17 cellular contexts compared by ENCODE assay signal in genomic region chrX:43218198-43218597, GRCh38.
DNase-seq lines count a peak whose midpoint lies in the region; ATAC-seq and TF ChIP-seq lines count a peak whose summit lies in the region.
"Had no signal": no experiment of that assay in that cellular context is flagged by ENCODE, and none has a peak within 500 bp of the region (broad histone marks: within the 10 kb centered on the region; RNA-seq: fewer than 3 reads in every experiment).

No MANE protein-coding gene starts in this region.

- no peak overlapping the region for H2AFZ ChIP-seq in hepatocyte
- H2AFZ ChIP-seq: GM23248 had no signal

- DNase-seq in LoVo (ENCODE audit: low spot score) (peak; percentile 2), hepatocyte (ENCODE audit: low spot score) (peak; percentile 33), mucosa of descending colon (no peak), BE2C (no peak), NCI-H1092 treated with DMSO at 0.1 percent for 48 hours (lab: John Stamatoyannopoulos, UW) (no peak)
- DNase-seq: Calu3; CD4-positive, alpha-beta T cell; CD8-positive, alpha-beta memory T cell; DMS53; DMS79 treated with DMSO at 0.1 percent for 48 hours; GM23248; H7; HCEC 1CT had no signal

- no peaks in the 10 kb centered on the region for H3K79me2 ChIP-seq in hepatocyte

- H3K27me3 ChIP-seq in hepatocyte (no peaks in the 10 kb centered on the region), BE2C (no peaks in the 10 kb centered on the region)

- no peaks in the 10 kb centered on the region for H3K4me1 Mint-ChIP-seq in activated T-helper 17 cell treated with anti-CD3 and anti-CD28 coated beads, Interleukin-2, amount 50 U/mL, for 72 hours
- H3K4me1 Mint-ChIP-seq: CD14-positive monocyte had no signal

- intact Hi-C loops in mucosa of descending colon (cut with DNase I, micrococcal nuclease): no loop called here

- no peaks in the 10 kb centered on the region for H3K9me2 ChIP-seq in hepatocyte (replicated peaks; ENCODE audit: insufficient read depth)

- no peaks in the 10 kb centered on the region for H3K27me3 Mint-ChIP-seq in activated T-helper 17 cell treated with anti-CD3 and anti-CD28 coated beads, Interleukin-2, amount 50 U/mL, for 72 hours
- H3K27me3 Mint-ChIP-seq: CD4-positive, alpha-beta T cell; CD8-positive, alpha-beta memory T cell had no signal

- no peak overlapping the region for H3K27ac Mint-ChIP-seq in activated T-helper 17 cell treated with anti-CD3 and anti-CD28 coated beads, Interleukin-2, amount 50 U/mL, for 72 hours
- H3K27ac Mint-ChIP-seq: CD14-positive monocyte; CD4-positive, alpha-beta T cell; CD8-positive, alpha-beta memory T cell had no signal

- ATAC-seq in mucosa of descending colon: peak; percentile 58
- no peak for ATAC-seq in activated T-helper 17 cell treated with anti-CD3 and anti-CD28 coated beads, Interleukin-2, amount 50 U/mL, for 72 hours (replicated peaks)
- ATAC-seq: GM12878 had no signal

- no peak overlapping the region for H3K4me3 Mint-ChIP-seq in activated T-helper 17 cell treated with anti-CD3 and anti-CD28 coated beads, Interleukin-2, amount 50 U/mL, for 72 hours
- H3K4me3 Mint-ChIP-seq: CD14-positive monocyte; CD4-positive, alpha-beta T cell; CD8-positive, alpha-beta memory T cell had no signal

- H4K20me1 ChIP-seq in hepatocyte (ENCODE audit: insufficient read depth, poor library complexity, severe bottlenecking): no peaks in the 10 kb centered on the region
- H4K20me1 ChIP-seq: BLaER1 treated with 17β-estradiol and CSF1 and Interleukin-3, amounts not matched to agents 10 nM and 100 nM had no signal

- no peaks in the 10 kb centered on the region for H3K36me3 Mint-ChIP-seq in activated T-helper 17 cell treated with anti-CD3 and anti-CD28 coated beads, Interleukin-2, amount 50 U/mL, for 72 hours (ENCODE audit: low read depth)
- H3K36me3 Mint-ChIP-seq: CD14-positive monocyte had no signal

- peaks cover 10% of the 10 kb centered on the region for H3K9me3 Mint-ChIP-seq in activated T-helper 17 cell treated with anti-CD3 and anti-CD28 coated beads, Interleukin-2, amount 50 U/mL, for 72 hours
- H3K9me3 Mint-ChIP-seq: CD4-positive, alpha-beta T cell had no signal

- TF ChIP-seq CTCF in hepatocyte (IDR thresholded peaks at IDR 0.05; ENCODE audit: poor library complexity) (no peak), mucosa of descending colon (IDR thresholded peaks at IDR 0.05) (no peak), BE2C (IDR thresholded peaks at IDR 0.05; ENCODE audit: low read depth, low read length) (no peak)

- H3K9me3 ChIP-seq in hepatocyte (ENCODE audit: low read depth) (no peaks in the 10 kb centered on the region), mucosa of descending colon (no peaks in the 10 kb centered on the region), BE2C (no peaks in the 10 kb centered on the region)

- H3K27ac ChIP-seq in hepatocyte: peak overlapping the region; percentile 74
- H3K27ac ChIP-seq: BLaER1 treated with 17β-estradiol and CSF1 and Interleukin-3, amounts not matched to agents 10 nM and 100 nM; GM23248 had no signal

- no peaks in the 10 kb centered on the region for H3K36me3 ChIP-seq in hepatocyte (replicated peaks; ENCODE audit: insufficient read depth, low read depth)
- no peaks in the 10 kb centered on the region for H3K36me3 ChIP-seq in mucosa of descending colon (ENCODE audit: low read depth)
- H3K36me3 ChIP-seq in BE2C: no peaks in the 10 kb centered on the region
- H3K36me3 ChIP-seq: BLaER1 treated with 17β-estradiol and CSF1 and Interleukin-3, amounts not matched to agents 10 nM and 100 nM had no signal

- H3K4me1 ChIP-seq in hepatocyte (ENCODE audit: insufficient read depth) (no peaks in the 10 kb centered on the region), mucosa of descending colon (ENCODE audit: low read depth) (no peaks in the 10 kb centered on the region), BE2C (no peaks in the 10 kb centered on the region)
- H3K4me1 ChIP-seq: BLaER1 treated with 17β-estradiol and CSF1 and Interleukin-3, amounts not matched to agents 10 nM and 100 nM had no signal

- 17% methylated on average over 2 of the region's 2 CpGs for WGBS in hepatocyte (ENCODE audit: low lambda C conversion rate, missing lambda C conversion rate)

- peak overlapping the region; percentile 26 for H3K4me2 ChIP-seq in hepatocyte
- H3K4me2 ChIP-seq: BLaER1 treated with 17β-estradiol and CSF1 and Interleukin-3, amounts not matched to agents 10 nM and 100 nM had no signal

- no peak overlapping the region for H3K4me3 ChIP-seq in hepatocyte
- no peak overlapping the region for H3K4me3 ChIP-seq in mucosa of descending colon
- no peak overlapping the region for H3K4me3 ChIP-seq in BE2C (ENCODE audit: low read depth, low read length)
- H3K4me3 ChIP-seq: BLaER1 treated with 17β-estradiol and CSF1 and Interleukin-3, amounts not matched to agents 10 nM and 100 nM; GM12878; GM23248 had no signal

Comparison
In these comparisons a context has a peak if more than half of its experiments do, and no peak if none do; other contexts are left out.
1. DNase-seq: peak in LoVo (single experiment) and hepatocyte (single experiment); none in mucosa of descending colon (0 of 3), BE2C (single experiment) and NCI-H1092 treated with DMSO at 0.1 percent for 48 hours (single experiment).